In genomic region chr2:104733544-104733943, GRCh38 we compare ENCODE assay signal across 8 cellular contexts.
A peak's percentile ranks its signal among the peaks of the same experiment; 100 is the strongest.
DNase-seq lines count a peak whose midpoint lies in the region; ATAC-seq, FAIRE-seq and TF ChIP-seq lines count a peak whose summit lies in the region.

No MANE protein-coding gene starts in this region.

- POLR2A ChIA-PET in activated CD4-positive, alpha-beta T cell treated with anti-CD3 and anti-CD28 coated beads, Interleukin-2, amount 10 ng/mL, durations not matched to agents 7 days and 5 days (lab: Charles Lee): no interaction called here

- H3K27ac ChIP-seq in upper lobe of right lung: no peak overlapping the region

- H3K27ac Mint-ChIP-seq in activated CD4-positive, alpha-beta T cell treated with anti-CD3 and anti-CD28 coated beads, Interleukin-2, amount 10 ng/mL, durations not matched to agents 7 days and 5 days: no peak overlapping the region

- DNase-seq in activated CD4-positive, alpha-beta T cell treated with anti-CD3 and anti-CD28 coated beads, Interleukin-2, amount 10 ng/mL, durations not matched to agents 7 days and 5 days: peak; percentile 12
- DNase-seq in activated CD4-positive, alpha-beta T cell treated with anti-CD3 and anti-CD28 coated beads for 1 hour: no peak
- peak; percentile 17 for DNase-seq in HK-2 (ENCODE audit: unreplicated experiment)
- DNase-seq in bronchial epithelial cell (ENCODE audit: low read depth): no peak
- no peak for DNase-seq in upper lobe of right lung
- no peak for DNase-seq in NCI-H2029 (lab: John Stamatoyannopoulos, UW)
- no peak for DNase-seq in midbrain (lab: John Stamatoyannopoulos, UW)

- H3K27me3 ChIP-seq in bronchial epithelial cell (ENCODE audit: control insufficient read depth, insufficient read depth, low read length) (no peaks in the 10 kb centered on the region), upper lobe of right lung (no peaks in the 10 kb centered on the region)

- peaks cover 11% of the 10 kb centered on the region for H3K4me1 Mint-ChIP-seq in activated CD4-positive, alpha-beta T cell treated with anti-CD3 and anti-CD28 coated beads, Interleukin-2, amount 10 ng/mL, durations not matched to agents 7 days and 5 days

- H3K36me3 Mint-ChIP-seq in activated CD4-positive, alpha-beta T cell treated with anti-CD3 and anti-CD28 coated beads, Interleukin-2, amount 10 ng/mL, durations not matched to agents 7 days and 5 days (ENCODE audit: low read depth): no peaks in the 10 kb centered on the region

- H3K36me3 ChIP-seq in bronchial epithelial cell (ENCODE audit: control insufficient read depth, insufficient read depth, low read length) (no peaks in the 10 kb centered on the region), upper lobe of right lung (no peaks in the 10 kb centered on the region)

- peak; percentile 23 for TF ChIP-seq CTCF in bronchial epithelial cell (IDR thresholded peaks at IDR 0.05; ENCODE audit: insufficient read depth, low read length, severe bottlenecking)
- TF ChIP-seq CTCF in upper lobe of right lung (IDR thresholded peaks at IDR 0.05): peak; percentile 21

- FAIRE-seq in bronchial epithelial cell (lab: Jason Lieb, UNC): no peak

- peaks cover 9% of the 10 kb centered on the region for H3K9me3 Mint-ChIP-seq in activated CD4-positive, alpha-beta T cell treated with anti-CD3 and anti-CD28 coated beads, Interleukin-2, amount 10 ng/mL, durations not matched to agents 7 days and 5 days

- H3K4me3 Mint-ChIP-seq in activated CD4-positive, alpha-beta T cell treated with anti-CD3 and anti-CD28 coated beads, Interleukin-2, amount 10 ng/mL, durations not matched to agents 7 days and 5 days: no peak overlapping the region

- H3K27me3 Mint-ChIP-seq in activated CD4-positive, alpha-beta T cell treated with anti-CD3 and anti-CD28 coated beads, Interleukin-2, amount 10 ng/mL, durations not matched to agents 7 days and 5 days: no peaks in the 10 kb centered on the region

- H3K4me3 ChIP-seq in bronchial epithelial cell (ENCODE audit: low read depth, low read length): no peak overlapping the region
- no peak overlapping the region for H3K4me3 ChIP-seq in upper lobe of right lung

- intact Hi-C loops in upper lobe of right lung (cut with DNase I): no loop called here

- CTCF ChIA-PET in activated CD4-positive, alpha-beta T cell treated with anti-CD3 and anti-CD28 coated beads, Interleukin-2, amount 10 ng/mL, durations not matched to agents 7 days and 5 days (lab: Charles Lee): no interaction called here

- H3K4me1 ChIP-seq in upper lobe of right lung: no peaks in the 10 kb centered on the region

- peak; percentile 82 for ATAC-seq in GM21447 (IDR thresholded peaks at IDR 0.05; ENCODE audit: unreplicated experiment)
- peak; percentile 64 for ATAC-seq in upper lobe of right lung

- no peaks in the 10 kb centered on the region for H3K9me3 ChIP-seq in upper lobe of right lung

Comparison
In these comparisons a context has a peak if more than half of its experiments do, and no peak if none do; other contexts are left out.
1. DNase-seq: peak in activated CD4-positive, alpha-beta T cell treated with anti-CD3 and anti-CD28 coated beads, Interleukin-2, amount 10 ng/mL, durations not matched to agents 7 days and 5 days (single experiment) and HK-2 (single experiment); none in activated CD4-positive, alpha-beta T cell treated with anti-CD3 and anti-CD28 coated beads for 1 hour (single experiment), bronchial epithelial cell (single experiment), upper lobe of right lung (single experiment), NCI-H2029 (single experiment) and midbrain (single experiment).